27 cellular contexts compared by ENCODE assay signal in the genomic region with DNA sequence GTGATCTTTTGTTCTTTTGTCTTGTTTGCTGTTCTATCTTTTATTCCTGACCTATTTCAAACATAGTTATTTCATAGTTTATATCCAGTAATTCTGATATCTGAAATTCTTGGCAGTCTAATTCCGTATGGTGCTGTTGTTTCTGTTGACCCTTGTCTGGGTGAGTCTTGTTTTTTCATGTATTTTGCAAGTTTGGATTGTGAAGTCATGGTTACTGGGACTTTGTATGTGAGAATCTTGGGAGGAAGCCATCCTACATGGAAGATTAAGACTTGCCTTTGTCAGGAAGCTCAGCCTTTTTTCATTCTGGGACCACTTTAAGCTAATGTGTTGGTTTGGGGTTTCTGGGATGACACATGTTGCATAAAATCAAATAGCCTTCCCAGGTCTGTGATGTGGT.
DNase-seq lines count a peak whose midpoint lies in the region; ATAC-seq and TF ChIP-seq lines count a peak whose summit lies in the region.
"Had no signal": no experiment of that assay in that cellular context is flagged by ENCODE, and none has a peak within 500 bp of the region (broad histone marks: within the 10 kb centered on the region; RNA-seq: fewer than 3 reads in every experiment).

No MANE protein-coding gene starts in this region.

- H3K9ac ChIP-seq in fibroblast of lung (ENCODE audit: insufficient read depth, low read length), result no peak overlapping the region

- no peak overlapping the region for H3K4me3 ChIP-seq in astrocyte of the cerebellum (ENCODE audit: low read depth, low read length)
- H3K4me3 ChIP-seq in fibroblast of lung (replicated peaks in 1 of 4; ENCODE audit: control extremely low read depth in 1 of 4, insufficient read depth in 1 of 4, low read depth in 3 of 4, low read length in 4 of 4), result no peak overlapping the region
- no peak overlapping the region for H3K4me3 ChIP-seq in mucosa of descending colon
- no peak overlapping the region for H3K4me3 ChIP-seq in brain microvascular endothelial cell (ENCODE audit: low read depth, low read length)
- H3K4me3 ChIP-seq: coronary artery, pancreas, uterus had no signal

- in situ Hi-C loops in astrocyte of the cerebellum (cut with HindIII; ENCODE audit: low sequenced_read_pairs), result no loop called here
- in situ Hi-C loops in brain microvascular endothelial cell (cut with HindIII; ENCODE audit: low pct_ligation_motif_present, low sequenced_read_pairs), result no loop called here

- no peak for TF ChIP-seq CTCF in astrocyte of the cerebellum (IDR thresholded peaks at IDR 0.05; ENCODE audit: low read depth, low read length, missing control alignments)
- no peak for TF ChIP-seq CTCF in fibroblast of lung (conservative IDR thresholded peaks at IDR 0.05 in 1 of 2, IDR thresholded peaks at IDR 0.05 in 1 of 2; ENCODE audit: low read depth in 1 of 2, low read length in 2 of 2)
- TF ChIP-seq CTCF in mucosa of descending colon (IDR thresholded peaks at IDR 0.05), result no peak
- no peak for TF ChIP-seq CTCF in brain microvascular endothelial cell (IDR thresholded peaks at IDR 0.05; ENCODE audit: low read depth, low read length, missing control alignments)

- no peaks in the 10 kb centered on the region for H3K79me2 ChIP-seq in fibroblast of lung (ENCODE audit: control insufficient read depth, insufficient read depth, low read length)

- no peaks in the 10 kb centered on the region for H3K4me1 ChIP-seq in fibroblast of lung (ENCODE audit: control insufficient read depth, extremely low read depth, insufficient read depth, low read length)
- no peaks in the 10 kb centered on the region for H3K4me1 ChIP-seq in mucosa of descending colon (ENCODE audit: low read depth)
- H3K4me1 ChIP-seq: pancreas, uterus had no signal

- H3K27me3 ChIP-seq in fibroblast of lung (ENCODE audit: control insufficient read depth, insufficient read depth, low read length) (no peaks in the 10 kb centered on the region), brain microvascular endothelial cell (replicated peaks) (no peaks in the 10 kb centered on the region)
- H3K27me3 ChIP-seq: uterus had no signal

- H4K20me1 ChIP-seq in fibroblast of lung (ENCODE audit: control insufficient read depth, extremely low read depth, insufficient read depth, low read length), result no peaks in the 10 kb centered on the region

- H3K9me3 ChIP-seq in fibroblast of lung (ENCODE audit: control insufficient read depth, insufficient read depth, low read depth, low read length), result no peaks in the 10 kb centered on the region
- H3K9me3 ChIP-seq in mucosa of descending colon, result no peaks in the 10 kb centered on the region
- H3K9me3 ChIP-seq: pancreas, uterus had no signal

- no peak overlapping the region for H2AFZ ChIP-seq in fibroblast of lung (ENCODE audit: low read length)

- ATAC-seq in mucosa of descending colon (no peak), HG03095 (IDR thresholded peaks at IDR 0.05; ENCODE audit: unreplicated experiment) (no peak)
- ATAC-seq: activated CD8-positive, alpha-beta T cell treated with anti-CD3 and anti-CD28 coated beads for 36 hours; CD8-positive, alpha-beta T cell; HepG2; left colon; Panc1; pancreas; stimulated activated naive CD8-positive, alpha-beta T cell treated with anti-CD3 and anti-CD28 coated beads, Interleukin-15, amount 100 ng/mL, for 72 hours had no signal

- no peak overlapping the region for H3K4me2 ChIP-seq in fibroblast of lung (ENCODE audit: extremely low read depth, insufficient read depth, low read length)

- intact Hi-C loops in mucosa of descending colon (cut with DNase I, micrococcal nuclease), result no loop called here

- DNase-seq in GM03348 (ENCODE audit: low spot score) (peak; percentile 3), astrocyte of the cerebellum (ENCODE audit: low read depth) (peak; percentile 41), fibroblast of lung (ENCODE audit: low read depth in 2 of 2) (peak; percentile 25 to 41), myocyte (ENCODE audit: low read depth) (peak; percentile 7), mucosa of descending colon (no peak), Kasumi-1 (lab: John Stamatoyannopoulos, UW) (no peak), brain microvascular endothelial cell (no peak)
- DNase-seq: activated CD8-positive, alpha-beta memory T cell treated with anti-CD3 and anti-CD28 coated beads, Interleukin-2, amount 50 U/mL, for 48 hours; activated CD8-positive, alpha-beta T cell treated with anti-CD3 and anti-CD28 coated beads for 36 hours; activated naive CD4-positive, alpha-beta T cell treated with Interleukin-2 at 50 U/mL for 16 hours; CD8-positive, alpha-beta T cell; effector memory CD4-positive, alpha-beta T cell; immature natural killer cell; left colon; NCI-H1436; NCI-H2081; NCI-H2227 treated with DMSO at 0.1 percent for 48 hours; NCI-H69; pancreas; stimulated activated CD4-positive, alpha-beta T cell treated with anti-CD3 and anti-CD28 coated beads, Interleukin-2, amount 100 ng/mL, for 24 hours; stimulated activated naive CD8-positive, alpha-beta T cell treated with anti-CD3 and anti-CD28 coated beads, Interleukin-15, amount 100 ng/mL, for 72 hours; T-helper 9 cell; uterus had no signal

- H3K36me3 ChIP-seq in fibroblast of lung (ENCODE audit: control insufficient read depth, insufficient read depth, low read length) (no peaks in the 10 kb centered on the region), mucosa of descending colon (ENCODE audit: low read depth) (no peaks in the 10 kb centered on the region), brain microvascular endothelial cell (replicated peaks) (no peaks in the 10 kb centered on the region)
- H3K36me3 ChIP-seq: pancreas, uterus had no signal

- no peak overlapping the region for H3K27ac ChIP-seq in fibroblast of lung (ENCODE audit: insufficient read depth, low read length)
- no peak overlapping the region for H3K27ac ChIP-seq in brain microvascular endothelial cell
- H3K27ac ChIP-seq: coronary artery, pancreas, uterus had no signal

Comparison
In these comparisons a context has a peak if more than half of its experiments do, and no peak if none do; other contexts are left out.
1. DNase-seq: peak in GM03348 (single experiment), astrocyte of the cerebellum (single experiment), fibroblast of lung (2 of 2) and myocyte (single experiment); none in mucosa of descending colon (0 of 3), Kasumi-1 (0 of 2) and brain microvascular endothelial cell (single experiment).